ENCODE assay signal across 11 cellular contexts in the genomic region with DNA sequence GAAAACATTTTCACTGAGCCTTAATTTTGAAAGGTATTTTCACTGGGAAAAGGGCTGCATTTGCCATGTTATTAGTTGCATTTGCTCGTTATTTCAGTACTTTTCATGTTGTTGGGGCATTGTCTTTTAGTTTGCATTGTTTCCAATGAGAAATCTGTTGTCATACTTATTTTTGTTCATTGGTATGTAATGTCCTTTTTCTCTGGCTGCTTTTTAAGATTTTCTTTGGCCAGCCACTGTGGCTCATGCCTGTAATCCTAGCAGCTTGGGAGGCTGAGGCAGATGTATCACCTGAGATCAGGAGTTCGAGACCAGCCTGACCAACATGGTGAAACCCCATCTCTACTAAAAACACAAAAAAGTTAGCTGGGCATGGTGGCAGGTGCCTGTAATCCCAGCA.
"Had no signal": no experiment of that assay in that cellular context is flagged by ENCODE, and none has a peak within 500 bp of the region (broad histone marks: within the 10 kb centered on the region; RNA-seq: fewer than 3 reads in every experiment).

No MANE protein-coding gene starts in this region.

- H2AFZ ChIP-seq: GM23248, GM23338 had no signal

- H3K9ac ChIP-seq: GM23248 had no signal

- FAIRE-seq: H1, H54 had no signal

- H3K4me1 Mint-ChIP-seq: GM23338 had no signal

- H3K4me3 Mint-ChIP-seq: GM23338, H9, HFFc6 had no signal

- H3K36me3 ChIP-seq: HAP-1 had no signal

- H3K27ac Mint-ChIP-seq: GM23338, H9, HFFc6 had no signal

- H3K9me3 ChIP-seq: HAP-1 had no signal

- ATAC-seq: GM23338, HCT116 had no signal

- H3K27ac ChIP-seq: GM23248 had no signal

- H3K4me1 ChIP-seq: HAP-1 had no signal

- H3K4me2 ChIP-seq: GM23338 had no signal

- H3K4me3 ChIP-seq: GM23248, GM23338, HAP-1 had no signal

- DNase-seq: GM23248, GOT3, H7, H9, HCEC 1CT, HFFc6 had no signal
